In the genomic region with DNA sequence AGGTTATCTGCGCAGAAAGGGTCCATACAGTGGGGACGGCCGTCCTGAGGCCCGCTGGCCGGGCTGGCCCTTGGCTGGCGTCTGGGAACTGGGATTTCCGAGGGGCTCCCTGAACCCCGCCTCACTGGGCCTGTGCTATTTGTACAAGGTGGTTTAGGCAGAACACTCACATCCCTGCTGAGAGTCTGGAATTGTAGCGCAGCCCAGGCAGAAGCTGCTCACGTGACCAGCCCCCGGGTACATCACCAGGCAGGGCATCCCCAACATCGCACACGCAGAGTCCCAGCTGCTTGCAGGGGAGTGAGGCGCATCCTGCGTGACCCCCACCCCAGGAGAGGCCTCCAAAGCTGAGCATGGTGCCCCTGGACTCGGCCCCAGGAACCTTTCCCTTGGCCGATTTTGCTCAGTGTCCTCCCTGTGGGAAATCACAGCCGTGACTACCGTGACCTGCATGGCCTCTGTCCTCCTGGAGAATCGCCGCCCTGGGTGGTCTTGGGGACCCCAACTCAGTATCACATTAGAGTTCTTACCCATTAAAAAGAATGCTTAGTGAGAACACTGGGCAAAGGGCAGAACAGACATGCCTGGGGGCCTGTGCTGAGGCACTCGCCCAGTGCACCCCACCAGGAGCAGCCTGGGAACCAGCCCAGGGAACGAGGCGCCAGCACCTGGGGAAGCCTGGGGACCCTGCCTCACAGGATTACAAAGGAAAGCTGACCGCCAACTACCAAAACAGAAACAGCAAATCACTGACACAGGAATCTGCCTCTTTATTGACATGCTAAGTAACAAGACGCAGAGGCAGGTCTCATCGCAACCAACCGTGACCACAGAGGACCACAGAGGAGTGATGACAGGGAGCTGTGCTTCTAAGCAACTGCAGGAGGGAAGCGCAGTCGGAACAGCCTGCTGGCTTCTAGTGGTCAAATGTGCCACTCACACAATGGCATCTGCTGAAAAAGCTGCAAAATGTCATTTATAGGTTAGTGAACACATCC, we compare ENCODE assay signal across 19 cellular contexts. TPM values are rescaled to one million over a fixed set of nuclear protein-coding genes. Genes with fewer than 3 reads are reported as not detected.
A peak's percentile ranks its signal among the peaks of the same experiment; 100 is the strongest.
DNase-seq lines count a peak whose midpoint lies in the region; ATAC-seq, FAIRE-seq and TF ChIP-seq lines count a peak whose summit lies in the region.
"Had no signal": no experiment of that assay in that cellular context is flagged by ENCODE, and none has a peak within 500 bp of the region (broad histone marks: within the 10 kb centered on the region; RNA-seq: fewer than 3 reads in every experiment).

No MANE protein-coding gene starts in this region.

- POLR2A ChIA-PET in K562 (lab: Yijun Ruan, JAX): interaction anchor here (0.6 to 1.2 kb wide), 3 partner anchors 11 to 32 kb away, joined by 3 read pairs; no protein-coding TSS in a partner anchor

- H3K4me2 ChIP-seq in K562 (ENCODE audit: insufficient read depth, low read length): no peak overlapping the region
- H3K4me2 ChIP-seq: A549 had no signal

- H3K4me3 ChIP-seq in K562: no peak overlapping the region
- H3K4me3 ChIP-seq: A549, GM12878 had no signal

- H3K79me2 ChIP-seq in K562 (ENCODE audit: control insufficient read depth, insufficient read depth, low read length): no peaks in the 10 kb centered on the region

- TF ChIP-seq EP300 in K562 (IDR thresholded peaks at IDR 0.05; ENCODE audit: low read length): no peak

- peaks cover 17 to 47% of the 10 kb centered on the region in 2 experiments for H3K4me1 ChIP-seq in K562 (replicated peaks in 1 of 2; ENCODE audit: control insufficient read depth in 2 of 2, insufficient read depth in 2 of 2, low read length in 2 of 2)

- BruUV-seq in K562 (replicated peaks; lab: Mats Ljungman, UMichigan): no TSS peak

- ATAC-seq in left cardiac atrium (no peak), K562 (no peak), left lobe of liver (no peak), HG03571 (IDR thresholded peaks at IDR 0.05; ENCODE audit: unreplicated experiment) (no peak), GM21515 (IDR thresholded peaks at IDR 0.05; ENCODE audit: unreplicated experiment) (no peak)
- ATAC-seq: A549; GM12878; naive thymus-derived CD4-positive, alpha-beta T cell had no signal

- in situ Hi-C loops in K562 (cut with MboI): no loop called here

- CTCF ChIA-PET in K562 (lab: Yijun Ruan, JAX; ENCODE audit: low intra/inter-chr PET ratio): no interaction called here

- no peak overlapping the region for H3K9ac ChIP-seq in K562 (ENCODE audit: insufficient read depth in 1 of 2, low read depth in 2 of 2, low read length in 2 of 2)

- no peak for FAIRE-seq in K562 (lab: Jason Lieb, UNC)
- FAIRE-seq: A549, GM12878 had no signal

- peaks cover 4% of the 10 kb centered on the region for H3K9me1 ChIP-seq in K562 (ENCODE audit: control insufficient read depth, insufficient read depth, low read length)

- peaks cover 19% of the 10 kb centered on the region for H4K20me1 ChIP-seq in K562 (replicated peaks; ENCODE audit: control insufficient read depth, insufficient read depth, low read length)

- peaks cover 47% of the 10 kb centered on the region for H3K36me3 ChIP-seq in K562 (ENCODE audit: control insufficient read depth, insufficient read depth, low read length)

- no peak overlapping the region for H3K27ac ChIP-seq in K562 (ENCODE audit: extremely low read depth, low read depth, low read length)
- H3K27ac ChIP-seq: A549 had no signal

- intact Hi-C loops in cardiac septum (cut with DNase I): no loop called here
- intact Hi-C loops in left cardiac atrium (cut with DNase I): no loop called here
- intact Hi-C loops in K562 (cut with micrococcal nuclease): no loop called here

- TF ChIP-seq POLR2A in K562 (conservative IDR thresholded peaks at IDR 0.05): peak; percentile 41; the same call in 1 of the 2 replicates

- no peak for TF ChIP-seq CTCF in K562 (IDR thresholded peaks at IDR 0.05 in 2 of 3, conservative IDR thresholded peaks at IDR 0.05 in 1 of 3; ENCODE audit: insufficient read depth in 2 of 3, low read depth in 1 of 3, low read length in 3 of 3)

- H3K9me3 ChIP-seq in K562 (replicated peaks; ENCODE audit: control insufficient read depth, insufficient read depth, low read depth, low read length): no peaks in the 10 kb centered on the region
- H3K9me3 ChIP-seq: A549 had no signal

- H3K27me3 ChIP-seq in K562 (ENCODE audit: control insufficient read depth in 2 of 2, insufficient read depth in 2 of 2, low read length in 2 of 2): no peaks in the 10 kb centered on the region

- TF ChIP-seq RAD21 in K562 (CRISPR knock-in tag; conservative IDR thresholded peaks at IDR 0.05 in 1 of 2, IDR thresholded peaks at IDR 0.05 in 1 of 2): no peak

- DNase-seq in cardiac septum (ENCODE audit: low spot score) (peak; percentile 68), left cardiac atrium (no peak), K562 (ENCODE audit: extremely low read depth in 1 of 4, low spot score in 3 of 4) (no peak), left lobe of liver (ENCODE audit: low spot score) (peak; percentile 35), ureter (ENCODE audit: low spot score) (peak; percentile 37), COR-L47 (lab: John Stamatoyannopoulos, UW) (no peak)
- DNase-seq: activated CD4-positive, alpha-beta memory T cell treated with anti-CD3 and anti-CD28 coated beads, Interleukin-2, amount 10 ng/mL, durations not matched to agents 7 days and 5 days; foreskin melanocyte; naive thymus-derived CD4-positive, alpha-beta T cell; NCI-H2171; stimulated activated naive CD4-positive, alpha-beta T cell treated with Interleukin-2 at 50 U/mL for 16 hours had no signal

- WGBS in K562 (ENCODE audit: insufficient coverage, low coverage, missing lambda C conversion rate): 88% methylated on average over 28 of the region's 30 CpGs

- H2AFZ ChIP-seq in K562 (ENCODE audit: low read depth, low read length): no peak overlapping the region

RNA-seq across cellular contexts. Expression of a gene that starts 33.5 kb away (rescaled TPM):
- total RNA-seq in cardiac septum (69.7 TPM), left cardiac atrium (10 to 100 TPM; 62.0 to 83.0 TPM), K562 (2014; rRNA removed) (122 and 148 TPM in 2 replicates), K562 (2014; rRNA removed; fragmentation: Illumina TruSeq; extraction: Trizol) (109 and 112 TPM in 2 replicates), K562 (2015; rRNA removed; fragmentation: Illumina TruSeq; extraction: Trizol) (99.0 and 112 TPM in 2 replicates), K562 (2021) (131 and 140 TPM in 2 replicates), left lobe of liver (43.4 TPM), ureter (126 TPM)
- total RNA-seq in K562 (2011; cell fraction: chromatin; rRNA removed; ENCODE audit: low replicate concordance): 217 and 395 TPM in 2 replicates
- 127 and 140 TPM in 2 replicates for total RNA-seq in K562 (2011; cell fraction: nucleolus; rRNA removed)
- 222 and 291 TPM in 2 replicates for total RNA-seq in K562 (2011; cell fraction: nucleoplasm; rRNA removed)
- polyA plus RNA-seq in K562 (2011; rRNA removed) (210 and 225 TPM in 2 replicates), K562 (2014; fragmentation: Illumina TruSeq; extraction: Trizol) (198 and 202 TPM in 2 replicates), K562 (2014; fragmentation: Nextera tagmentation; extraction: Ambion mirVana) (10 to 100 TPM; 47.5 to 74.3 TPM), K562 (2014; rRNA removed) (200 and 297 TPM in 2 replicates)
- polyA plus RNA-seq in K562 (2011; cell fraction: cytosol; rRNA removed): 249 and 260 TPM in 2 replicates
- polyA plus RNA-seq in K562 (2011; cell fraction: nucleus; rRNA removed): 234 and 303 TPM in 2 replicates
- 119 and 202 TPM in 2 replicates for polyA plus RNA-seq in K562 (2012)
- 146 and 179 TPM in 2 replicates for polyA minus RNA-seq in K562 (2011; rRNA and poly(A)+ RNA removed)
- 83.5 and 87.6 TPM in 2 replicates for polyA minus RNA-seq in K562 (2011; cell fraction: cytosol; rRNA and poly(A)+ RNA removed)
- 115 and 148 TPM in 2 replicates for polyA minus RNA-seq in K562 (2011; cell fraction: nucleus; rRNA and poly(A)+ RNA removed)

RNA-seq across cellular contexts. Expression of a gene that starts 49.7 kb away (rescaled TPM):
- total RNA-seq in cardiac septum: 66.0 TPM
- 10 to 100 TPM; 71.2 to 93.3 TPM for total RNA-seq in left cardiac atrium
- total RNA-seq in K562 (2011; cell fraction: chromatin; rRNA removed; ENCODE audit: low replicate concordance): 32.4 and 33.2 TPM in 2 replicates
- 27.5 and 32.6 TPM in 2 replicates for total RNA-seq in K562 (2011; cell fraction: nucleolus; rRNA removed)
- 42.5 and 55.7 TPM in 2 replicates for total RNA-seq in K562 (2011; cell fraction: nucleoplasm; rRNA removed)
- 95.2 and 118 TPM in 2 replicates for total RNA-seq in K562 (2014; rRNA removed)
- 101 TPM in 2 replicates for total RNA-seq in K562 (2014; rRNA removed; fragmentation: Illumina TruSeq; extraction: Trizol)
- 111 and 113 TPM in 2 replicates for total RNA-seq in K562 (2015; rRNA removed; fragmentation: Illumina TruSeq; extraction: Trizol)
- 120 TPM in 2 replicates for total RNA-seq in K562 (2021)
- 110 and 128 TPM in 2 replicates for polyA plus RNA-seq in K562 (2011; rRNA removed)
- polyA plus RNA-seq in K562 (2011; cell fraction: cytosol; rRNA removed): 132 and 183 TPM in 2 replicates
- polyA plus RNA-seq in K562 (2011; cell fraction: nucleus; rRNA removed): 41.4 and 52.1 TPM in 2 replicates
- 95.3 and 142 TPM in 2 replicates for polyA plus RNA-seq in K562 (2012)
- 142 and 144 TPM in 2 replicates for polyA plus RNA-seq in K562 (2014; fragmentation: Illumina TruSeq; extraction: Trizol)
- polyA plus RNA-seq in K562 (2014; fragmentation: Nextera tagmentation; extraction: Ambion mirVana): 10 to 100 TPM; 13.9 to 21.6 TPM
- polyA plus RNA-seq in K562 (2014; rRNA removed): 143 and 146 TPM in 2 replicates
- polyA minus RNA-seq in K562 (2011; rRNA and poly(A)+ RNA removed): 105 and 120 TPM in 2 replicates
- 70.3 and 71.5 TPM in 2 replicates for polyA minus RNA-seq in K562 (2011; cell fraction: cytosol; rRNA and poly(A)+ RNA removed)
- polyA minus RNA-seq in K562 (2011; cell fraction: nucleus; rRNA and poly(A)+ RNA removed): 18.8 and 32.3 TPM in 2 replicates
- 32.2 TPM for total RNA-seq in left lobe of liver
- 73.4 TPM for total RNA-seq in ureter

RNA-seq across cellular contexts. Expression of a gene that starts 56.8 kb away (rescaled TPM):
- total RNA-seq in cardiac septum (not detected), left cardiac atrium (1 to 10 TPM in 1 of 2 donors, under 1 TPM in 1; 0.39 to 1.6 TPM), K562 (2014; rRNA removed) (not detected in 2 replicates), K562 (2014; rRNA removed; fragmentation: Illumina TruSeq; extraction: Trizol) (not detected in 2 replicates), K562 (2015; rRNA removed; fragmentation: Illumina TruSeq; extraction: Trizol) (not detected in 2 replicates), K562 (2021) (not detected in 2 replicates), left lobe of liver (not detected), ureter (0.10 TPM)
- not detected in 2 replicates for total RNA-seq in K562 (2011; cell fraction: chromatin; rRNA removed; ENCODE audit: low replicate concordance)
- total RNA-seq in K562 (2011; cell fraction: nucleolus; rRNA removed): not detected in 2 replicates
- not detected in 2 replicates for total RNA-seq in K562 (2011; cell fraction: nucleoplasm; rRNA removed)
- polyA plus RNA-seq in K562 (2011; rRNA removed) (not detected in 2 replicates), K562 (2014; fragmentation: Illumina TruSeq; extraction: Trizol) (not detected in 2 replicates), K562 (2014; fragmentation: Nextera tagmentation; extraction: Ambion mirVana) (not detected), K562 (2014; rRNA removed) (not detected in 2 replicates)
- not detected in 2 replicates for polyA plus RNA-seq in K562 (2011; cell fraction: cytosol; rRNA removed)
- not detected in 2 replicates for polyA plus RNA-seq in K562 (2011; cell fraction: nucleus; rRNA removed)
- 0.03 and 0.14 TPM in 2 replicates for polyA plus RNA-seq in K562 (2012)
- not detected in 2 replicates for polyA minus RNA-seq in K562 (2011; rRNA and poly(A)+ RNA removed)
- not detected in 2 replicates for polyA minus RNA-seq in K562 (2011; cell fraction: cytosol; rRNA and poly(A)+ RNA removed)
- not detected in 2 replicates for polyA minus RNA-seq in K562 (2011; cell fraction: nucleus; rRNA and poly(A)+ RNA removed)
- total RNA-seq: activated CD4-positive, alpha-beta memory T cell treated with anti-CD3 and anti-CD28 coated beads, Interleukin-2, amount 10 ng/mL, durations not matched to agents 7 days and 5 days; activated T-helper 1 cell treated with anti-CD3 and anti-CD28 coated beads, Interleukin-12 subunit alpha, Interleukin-12 subunit beta, Interleukin-2, Interleukin-4 antibody, amounts not matched to agents 30 ng/mL and 10 ng/mL and 1 ng/mL, durations not matched to agents 14 hours and 24 hours and 36 hours; GM12878; naive thymus-derived CD4-positive, alpha-beta T cell; pulmonary artery endothelial cell; RPMI7951 had no signal
- polyA plus RNA-seq: A549, GM12878, IgD-negative memory B cell had no signal

Comparison
In these comparisons a context has a peak if more than half of its experiments do, and no peak if none do; other contexts are left out.
1. DNase-seq: peak in cardiac septum (single experiment), left lobe of liver (single experiment) and ureter (single experiment); none in left cardiac atrium (single experiment), K562 (0 of 4) and COR-L47 (single experiment).